12 cellular contexts compared by ENCODE assay signal in genomic region chr20:44426879-44427785, GRCh38. TPM values are rescaled to one million over a fixed set of nuclear protein-coding genes. Genes with fewer than 3 reads are reported as not detected.
DNase-seq lines count a peak whose midpoint lies in the region; ATAC-seq, FAIRE-seq and TF ChIP-seq lines count a peak whose summit lies in the region.
"Had no signal": no experiment of that assay in that cellular context is flagged by ENCODE, and none has a peak within 500 bp of the region (broad histone marks: within the 10 kb centered on the region; RNA-seq: fewer than 3 reads in every experiment).

No MANE protein-coding gene starts in this region.

- TF ChIP-seq RAD21 in K562 (CRISPR knock-in tag; conservative IDR thresholded peaks at IDR 0.05 in 1 of 2, IDR thresholded peaks at IDR 0.05 in 1 of 2) = no peak

- no peak overlapping the region for H3K4me3 ChIP-seq in K562
- H3K4me3 ChIP-seq in kidney (ENCODE audit: low read length in 2 of 2) = no peak overlapping the region
- H3K4me3 ChIP-seq: A549 had no signal

- H3K27ac ChIP-seq in K562 (ENCODE audit: extremely low read depth, low read depth, low read length) (no peak overlapping the region), RWPE1 (no peak overlapping the region), kidney (ENCODE audit: low read depth in 2 of 2, low read length in 2 of 2) (no peak overlapping the region)
- H3K27ac ChIP-seq: A549 had no signal

- no peaks in the 10 kb centered on the region for H3K79me2 ChIP-seq in K562 (ENCODE audit: control insufficient read depth, insufficient read depth, low read length)

- peaks cover 26 to 55% of the 10 kb centered on the region in 2 experiments; a peak in 4 of 5 replicates for H3K27me3 ChIP-seq in K562 (ENCODE audit: control insufficient read depth in 2 of 2, insufficient read depth in 2 of 2, low read length in 2 of 2)

- in situ Hi-C loops in G401 (cut with HindIII; ENCODE audit: low sequenced_read_pairs) = no loop called here
- in situ Hi-C loops in K562 (cut with MboI) = no loop called here

- no peaks in the 10 kb centered on the region for H3K9me3 ChIP-seq in K562 (replicated peaks; ENCODE audit: control insufficient read depth, insufficient read depth, low read depth, low read length)
- no peaks in the 10 kb centered on the region for H3K9me3 ChIP-seq in kidney (ENCODE audit: control insufficient read depth in 1 of 2, low read length in 2 of 2)
- H3K9me3 ChIP-seq: A549 had no signal

- peaks cover 5% of the 10 kb centered on the region; the same call in 1 of the 2 replicates for H4K20me1 ChIP-seq in K562 (replicated peaks; ENCODE audit: control insufficient read depth, insufficient read depth, low read length)

- TF ChIP-seq EP300 in K562 (IDR thresholded peaks at IDR 0.05; ENCODE audit: low read length) = no peak

- H3K9ac ChIP-seq in K562 (ENCODE audit: insufficient read depth in 1 of 2, low read depth in 2 of 2, low read length in 2 of 2) = no peak overlapping the region
- H3K9ac ChIP-seq in kidney (ENCODE audit: low read length in 2 of 2) = no peak overlapping the region

- TF ChIP-seq POLR2A in K562 (conservative IDR thresholded peaks at IDR 0.05) = no peak

- H3K4me1 ChIP-seq in K562 (replicated peaks in 1 of 2; ENCODE audit: control insufficient read depth in 2 of 2, insufficient read depth in 2 of 2, low read length in 2 of 2) (no peaks in the 10 kb centered on the region), kidney (ENCODE audit: control insufficient read depth in 1 of 2, insufficient read depth in 1 of 2, low read depth in 1 of 2, low read length in 2 of 2) (no peaks in the 10 kb centered on the region)

- TF ChIP-seq CTCF in K562 (IDR thresholded peaks at IDR 0.05 in 2 of 3, conservative IDR thresholded peaks at IDR 0.05 in 1 of 3; ENCODE audit: insufficient read depth in 2 of 3, low read depth in 1 of 3, low read length in 3 of 3) (no peak), RWPE1 (conservative IDR thresholded peaks at IDR 0.05; ENCODE audit: low read depth) (no peak), kidney (IDR thresholded peaks at IDR 0.05; ENCODE audit: borderline replicate concordance, extremely low read depth, insufficient read depth) (no peak)

- no peak for FAIRE-seq in K562 (lab: Jason Lieb, UNC)
- FAIRE-seq in kidney (lab: Jason Lieb, UNC) = no peak
- FAIRE-seq: A549, GM18507 had no signal

- POLR2A ChIA-PET in K562 (lab: Yijun Ruan, JAX) = interaction anchor here (0.8 kb wide), 1 partner anchor 13 kb away, joined by 3 read pairs; no protein-coding TSS in a partner anchor
- POLR2A ChIA-PET in RWPE1 (lab: Yijun Ruan, JAX; ENCODE audit: low non-redundant PET) = no interaction called here

- no peaks in the 10 kb centered on the region for H3K9me1 ChIP-seq in K562 (ENCODE audit: control insufficient read depth, insufficient read depth, low read length)

- DNase-seq in G401 (ENCODE audit: low spot score) (peak; percentile 53), K562 (ENCODE audit: extremely low read depth in 1 of 4, low spot score in 3 of 4) (no peak), inferior parietal cortex (ENCODE audit: extremely low spot score) (peak; percentile 49), superior temporal gyrus (ENCODE audit: extremely low spot score) (peak; percentile 67), RWPE1 (ENCODE audit: low spot score) (no peak), epidermal melanocyte (ENCODE audit: insufficient read length, low spot score) (no peak), kidney (no peak)
- DNase-seq: CD8-positive, alpha-beta T cell; COR-L47 had no signal

- CTCF ChIA-PET in K562 (lab: Yijun Ruan, JAX; ENCODE audit: low intra/inter-chr PET ratio) (no interaction called here), RWPE1 (lab: Yijun Ruan, JAX) (interaction anchor here (0.6 kb wide), 1 partner anchor 19 kb away, joined by 3 read pairs; no protein-coding TSS in a partner anchor)

- no peaks in the 10 kb centered on the region for H3K36me3 ChIP-seq in K562 (ENCODE audit: control insufficient read depth, insufficient read depth, low read length)
- H3K36me3 ChIP-seq in kidney (ENCODE audit: control insufficient read depth in 1 of 2, insufficient read depth in 2 of 2, low read length in 2 of 2) = peaks cover 4 to 31% of the 10 kb centered on the region in 2 donors

- no peak overlapping the region for H2AFZ ChIP-seq in K562 (ENCODE audit: low read depth, low read length)

- no peak for ATAC-seq in K562
- ATAC-seq: A549; CD8-positive, alpha-beta T cell; HCT116 had no signal

- no peak overlapping the region for H3K4me2 ChIP-seq in K562 (ENCODE audit: insufficient read depth, low read length)
- H3K4me2 ChIP-seq: A549 had no signal

- intact Hi-C loops in K562 (cut with micrococcal nuclease) = no loop called here
- intact Hi-C loops in kidney (cut with DNase I) = no loop called here

- 0% methylated on average over 10 of the region's 10 CpGs for WGBS in K562 (ENCODE audit: insufficient coverage, low coverage, missing lambda C conversion rate)

- BruUV-seq in K562 (replicated peaks; lab: Mats Ljungman, UMichigan) = no TSS peak

TF ChIP-seq in K562, 482 proteins besides CTCF, POLR2A, EP300 and RAD21:
- TF ChIP-seq BHLHE40 (IDR thresholded peaks at IDR 0.05; ENCODE audit: low read length) (no peak), RBM25 (IDR thresholded peaks at IDR 0.05; ENCODE audit: low read depth, low read length, severe bottlenecking) (peak; percentile 83), PCBP1 (IDR thresholded peaks at IDR 0.05; ENCODE audit: low read depth, low read length, poor library complexity, severe bottlenecking) (no peak), SP1 (CRISPR knock-in tag; IDR thresholded peaks at IDR 0.05) (no peak), ZFP30 (CRISPR knock-in tag; IDR thresholded peaks at IDR 0.05; ENCODE audit: borderline replicate concordance) (no peak), NONO (IDR thresholded peaks at IDR 0.05; ENCODE audit: low read depth in 2 of 2, low read length in 1 of 2) (no peak), NFIX (CRISPR knock-in tag; IDR thresholded peaks at IDR 0.05; ENCODE audit: low read depth) (no peak)
- TF ChIP-seq, protein P1, sequence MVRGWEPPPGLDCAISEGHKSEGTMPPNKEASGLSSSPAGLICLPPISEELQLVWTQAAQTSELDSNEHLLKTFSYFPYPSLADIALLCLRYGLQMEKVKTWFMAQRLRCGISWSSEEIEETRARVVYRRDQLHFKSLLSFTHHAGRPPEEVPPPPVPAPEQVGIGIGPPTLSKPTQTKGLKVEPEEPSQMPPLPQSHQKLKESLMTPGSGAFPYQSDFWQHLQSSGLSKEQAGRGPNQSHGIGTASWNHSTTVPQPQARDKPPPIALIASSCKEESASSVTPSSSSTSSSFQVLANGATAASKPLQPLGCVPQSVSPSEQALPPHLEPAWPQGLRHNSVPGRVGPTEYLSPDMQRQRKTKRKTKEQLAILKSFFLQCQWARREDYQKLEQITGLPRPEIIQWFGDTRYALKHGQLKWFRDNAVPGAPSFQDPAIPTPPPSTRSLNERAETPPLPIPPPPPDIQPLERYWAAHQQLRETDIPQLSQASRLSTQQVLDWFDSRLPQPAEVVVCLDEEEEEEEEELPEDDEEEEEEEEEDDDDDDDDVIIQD (CRISPR knock-in tag; IDR thresholded peaks at IDR 0.05) = no peak

RNA-seq across cellular contexts. Expression of gene TTPAL, which starts 48.5 kb away (rescaled TPM):
- 4.5 and 6.1 TPM in 2 replicates for total RNA-seq in G401 (2014; rRNA removed; shearing (Covaris generic))
- total RNA-seq in K562 (2011; cell fraction: chromatin; rRNA removed; ENCODE audit: low replicate concordance) = 10.0 and 15.3 TPM in 2 replicates
- 5.7 and 7.5 TPM in 2 replicates for total RNA-seq in K562 (2011; cell fraction: nucleolus; rRNA removed)
- 7.3 and 10.5 TPM in 2 replicates for total RNA-seq in K562 (2011; cell fraction: nucleoplasm; rRNA removed)
- total RNA-seq in K562 (2014; rRNA removed) (1.7 and 2.3 TPM in 2 replicates), K562 (2014; rRNA removed; fragmentation: Illumina TruSeq; extraction: Trizol) (3.7 and 3.8 TPM in 2 replicates), K562 (2015; rRNA removed; fragmentation: Illumina TruSeq; extraction: Trizol) (2.8 and 3.4 TPM in 2 replicates), K562 (2021) (6.6 and 7.0 TPM in 2 replicates), kidney (13.5 TPM)
- polyA plus RNA-seq in K562 (2011; rRNA removed) (1.8 and 1.9 TPM in 2 replicates), K562 (2014; fragmentation: Illumina TruSeq; extraction: Trizol) (4.2 and 4.6 TPM in 2 replicates), K562 (2014; fragmentation: Nextera tagmentation; extraction: Ambion mirVana) (1 to 10 TPM; 1.1 to 1.5 TPM), K562 (2014; rRNA removed) (2.6 and 2.9 TPM in 2 replicates), kidney (ENCODE audit: insufficient read depth, low read depth, low replicate concordance) (3.5 TPM)
- polyA plus RNA-seq in K562 (2011; cell fraction: cytosol; rRNA removed) = 1.2 and 1.7 TPM in 2 replicates
- polyA plus RNA-seq in K562 (2011; cell fraction: nucleus; rRNA removed) = 2.0 and 5.5 TPM in 2 replicates
- polyA plus RNA-seq in K562 (2012) = 3.4 and 3.8 TPM in 2 replicates
- 2.9 and 3.0 TPM in 2 replicates for polyA minus RNA-seq in K562 (2011; rRNA and poly(A)+ RNA removed)
- 2.0 and 3.1 TPM in 2 replicates for polyA minus RNA-seq in K562 (2011; cell fraction: cytosol; rRNA and poly(A)+ RNA removed)
- polyA minus RNA-seq in K562 (2011; cell fraction: nucleus; rRNA and poly(A)+ RNA removed) = 1.5 and 2.7 TPM in 2 replicates

Comparison
In these comparisons a context has a peak if more than half of its experiments do, and no peak if none do; other contexts are left out.
1. DNase-seq: peak in G401 (single experiment), inferior parietal cortex (single experiment) and superior temporal gyrus (single experiment); none in K562 (0 of 4), RWPE1 (single experiment), epidermal melanocyte (single experiment) and kidney (single experiment).